Comparison of ENCODE assay signal across 29 cellular contexts in genomic region chr3:103089758-103090157, GRCh38.
"Had no signal": no experiment of that assay in that cellular context is flagged by ENCODE, and none has a peak within 500 bp of the region (broad histone marks: within the 10 kb centered on the region; RNA-seq: fewer than 3 reads in every experiment).

No MANE protein-coding gene starts in this region.

- H3K9me3 ChIP-seq: colonic mucosa, esophagus squamous epithelium, gastrocnemius medialis had no signal

- H3K4me3 Mint-ChIP-seq: dendritic cell treated with granulocyte-macrophage colony-stimulating factor and Interleukin-4, amounts not matched to agents 40 ng/mL and 50 ng/mL, for 4 days; effector memory CD8-positive, alpha-beta T cell; endodermal cell had no signal

- DNase-seq: colonic mucosa; cortex of kidney; dermis blood vessel endothelial cell; dorsolateral prefrontal cortex; effector CD4-positive, alpha-beta T cell; effector CD8-positive, alpha-beta T cell; effector memory CD4-positive, alpha-beta T cell; effector memory CD8-positive, alpha-beta T cell; endodermal cell; erythroblast; esophagus squamous epithelium; foreskin fibroblast; foreskin keratinocyte; foreskin melanocyte; gastrocnemius medialis; glutamatergic neuron; head of caudate nucleus; heart left ventricle; heart right ventricle had no signal

- H3K4me1 ChIP-seq: colonic mucosa, esophagus muscularis mucosa, esophagus squamous epithelium, foreskin keratinocyte, gastrocnemius medialis, gastroesophageal sphincter, heart left ventricle, heart right ventricle had no signal

- H3K27me3 Mint-ChIP-seq: dendritic cell treated with granulocyte-macrophage colony-stimulating factor and Interleukin-4, amounts not matched to agents 40 ng/mL and 50 ng/mL, for 4 days; effector memory CD8-positive, alpha-beta T cell had no signal

- H3K27me3 ChIP-seq: colonic mucosa, dorsolateral prefrontal cortex, esophagus muscularis mucosa, esophagus squamous epithelium, foreskin keratinocyte, gastrocnemius medialis, gastroesophageal sphincter, heart left ventricle, heart right ventricle had no signal

- H3K36me3 ChIP-seq: colonic mucosa, esophagus muscularis mucosa, esophagus squamous epithelium, gastrocnemius medialis, gastroesophageal sphincter, heart left ventricle, heart right ventricle had no signal

- FAIRE-seq: colon, endometrium, endothelial cell of umbilical vein, frontal cortex had no signal

- ATAC-seq: effector memory CD8-positive, alpha-beta T cell; esophagus mucosa; foreskin keratinocyte; gastrocnemius medialis; gastroesophageal sphincter; heart left ventricle; heart right ventricle had no signal

- H3K27ac Mint-ChIP-seq: dendritic cell treated with granulocyte-macrophage colony-stimulating factor and Interleukin-4, amounts not matched to agents 40 ng/mL and 50 ng/mL, for 4 days; effector memory CD8-positive, alpha-beta T cell; endodermal cell had no signal

- H3K4me3 ChIP-seq: colonic mucosa, coronary artery, dorsolateral prefrontal cortex, esophagus muscularis mucosa, esophagus squamous epithelium, gastrocnemius medialis, gastroesophageal sphincter, heart left ventricle, heart right ventricle had no signal

- H3K27ac ChIP-seq: colonic mucosa, coronary artery, dorsolateral prefrontal cortex, epithelial cell of prostate, esophagus muscularis mucosa, esophagus squamous epithelium, foreskin keratinocyte, gastrocnemius medialis, gastroesophageal sphincter, heart left ventricle, heart right ventricle had no signal

- H3K9me3 Mint-ChIP-seq: endodermal cell had no signal
